In the genomic region with DNA sequence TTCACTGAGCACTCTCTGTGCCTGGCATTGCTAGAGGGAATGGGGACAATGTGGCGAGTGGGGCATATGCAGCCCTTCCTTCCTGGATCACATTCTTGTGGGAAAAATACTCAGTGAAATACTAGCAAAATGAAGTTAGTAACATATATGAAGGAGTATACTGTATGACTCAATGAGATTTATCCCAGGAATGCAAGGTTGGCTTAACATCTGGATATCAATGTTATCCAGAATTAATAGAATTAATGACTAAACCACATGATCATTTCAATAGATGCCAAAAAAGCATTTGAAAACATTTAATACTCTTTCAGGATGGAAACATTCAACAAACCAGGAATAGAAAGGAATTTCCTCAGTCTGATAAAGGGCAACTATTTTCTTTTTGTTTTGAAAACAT, we compare ENCODE assay signal across 21 cellular contexts. TPM values are rescaled to one million over a fixed set of nuclear protein-coding genes. Genes with fewer than 3 reads are reported as not detected.
"Had no signal": no experiment of that assay in that cellular context is flagged by ENCODE, and none has a peak within 500 bp of the region (broad histone marks: within the 10 kb centered on the region; RNA-seq: fewer than 3 reads in every experiment).

No MANE protein-coding gene starts in this region.

- DNase-seq: cortex of kidney; foreskin keratinocyte; heart left ventricle; hippocampal formation; left ventricle myocardium superior; lower lobe of right lung; natural killer cell; occipital lobe; ovary; right cardiac atrium; stimulated activated CD4-positive, alpha-beta T cell treated with anti-CD3 and anti-CD28 coated beads, Interleukin-4, amount 100 ng/mL, for 4 hours; stimulated activated naive CD8-positive, alpha-beta T cell treated with anti-CD3 and anti-CD28 coated beads, Interleukin-15, Interleukin-2, amounts not matched to agents 100 U/mL and 50 U/mL, for 24 hours had no signal

- ATAC-seq: foreskin keratinocyte; gastroesophageal sphincter; heart left ventricle; left ventricle myocardium superior; lower lobe of right lung; natural killer cell; psoas muscle; right cardiac atrium; stimulated activated memory B cell treated with anti-CD40 and anti-IgM and Interleukin-4, amounts not matched to agents 10 μg/mL and 1 μg/mL and 100 μg/mL, for 72 hours; stimulated activated naive CD8-positive, alpha-beta T cell treated with anti-CD3 and anti-CD28 coated beads, Interleukin-15, Interleukin-2, amounts not matched to agents 100 U/mL and 50 U/mL, for 24 hours had no signal

- H3K4me3 ChIP-seq: gastroesophageal sphincter, heart left ventricle, lower lobe of right lung, ovary, psoas muscle, sigmoid colon, skin epidermis, spleen, thoracic aorta, tibial nerve, upper lobe of left lung had no signal

- H3K9me3 ChIP-seq: ovary, psoas muscle, sigmoid colon, upper lobe of left lung had no signal

- H3K27ac ChIP-seq: foreskin keratinocyte, gastroesophageal sphincter, heart left ventricle, lower lobe of right lung, ovary, sigmoid colon, skin epidermis, spleen, tibial nerve had no signal

- H3K27me3 ChIP-seq: foreskin keratinocyte, gastroesophageal sphincter, heart left ventricle, ovary, sigmoid colon, spleen, tibial nerve, upper lobe of left lung had no signal

- H3K36me3 ChIP-seq: lower lobe of right lung, ovary, sigmoid colon, spleen, thoracic aorta, upper lobe of left lung had no signal

RNA-seq across cellular contexts. Expression of a gene that starts 27.5 kb away (rescaled TPM):
- total RNA-seq: natural killer cell had no signal
